9 cellular contexts compared by ENCODE assay signal in genomic region chrX:154341399-154342298, GRCh38. TPM values are rescaled to one million over a fixed set of nuclear protein-coding genes. Genes with fewer than 3 reads are reported as not detected.
DNase-seq lines count a peak whose midpoint lies in the region; ATAC-seq, FAIRE-seq and TF ChIP-seq lines count a peak whose summit lies in the region.
"Not testable (repeated sequence)": the region's sequence is repeated elsewhere in the genome, so short reads cannot be mapped to it uniquely, and the experiment has no call there.
"Had no signal": no experiment of that assay in that cellular context is flagged by ENCODE, and none has a peak within 500 bp of the region (broad histone marks: within the 10 kb centered on the region; RNA-seq: fewer than 3 reads in every experiment).

No MANE protein-coding gene starts in this region.

- peak; percentile 73 for ATAC-seq in GM19328 (IDR thresholded peaks at IDR 0.05; ENCODE audit: unreplicated experiment)
- peak; percentile 79 for ATAC-seq in HG02610 (IDR thresholded peaks at IDR 0.05; ENCODE audit: unreplicated experiment)
- peak; percentile 78 for ATAC-seq in HG03354 (IDR thresholded peaks at IDR 0.05; ENCODE audit: poor library complexity, severe bottlenecking, unreplicated experiment)
- ATAC-seq in activated T-cell treated with anti-CD3 and anti-CD28 coated beads, Interleukin-2, amount 50 U/mL, for 72 hours (replicated peaks in 1 of 2), result peak; percentile 72 to 73
- peak; percentile 82 to 93 (median 90) for ATAC-seq in right lobe of liver

- not testable (repeated sequence) for TF ChIP-seq POLR2A in right lobe of liver (IDR thresholded peaks at IDR 0.05)

- H3K27me3 ChIP-seq in right lobe of liver, result not testable (repeated sequence)

- not testable (repeated sequence) for TF ChIP-seq CTCF in right lobe of liver (IDR thresholded peaks at IDR 0.05)

- H3K27ac ChIP-seq in right lobe of liver, result not testable (repeated sequence)

- H3K9me3 Mint-ChIP-seq in activated T-cell treated with anti-CD3 and anti-CD28 coated beads, Interleukin-2, amount 50 U/mL, for 72 hours, result not testable (repeated sequence)

- FAIRE-seq in A204.1 (lab: Jason Lieb, UNC), result peak; percentile 34

- not testable (repeated sequence) for DNase-seq in activated T-cell treated with anti-CD3 and anti-CD28 coated beads, Interleukin-2, amount 50 U/mL, for 72 hours
- peak in 1 of 3 donors; percentile 7 for DNase-seq in right lobe of liver

- H3K4me1 Mint-ChIP-seq in activated T-cell treated with anti-CD3 and anti-CD28 coated beads, Interleukin-2, amount 50 U/mL, for 72 hours (ENCODE audit: low read depth), result not testable (repeated sequence)

- H3K27me3 Mint-ChIP-seq in activated T-cell treated with anti-CD3 and anti-CD28 coated beads, Interleukin-2, amount 50 U/mL, for 72 hours (ENCODE audit: low read depth), result not testable (repeated sequence)

- no CpG with 5 or more reads among the region's 115 CpGs for WGBS in right lobe of liver (ENCODE audit: insufficient coverage, low coverage, low lambda C conversion rate, missing lambda C conversion rate)

- not testable (repeated sequence) for H3K36me3 Mint-ChIP-seq in activated T-cell treated with anti-CD3 and anti-CD28 coated beads, Interleukin-2, amount 50 U/mL, for 72 hours (ENCODE audit: insufficient read depth in 2 of 2)

- not testable (repeated sequence) for H3K4me1 ChIP-seq in right lobe of liver

- not testable (repeated sequence) for H3K4me3 Mint-ChIP-seq in activated T-cell treated with anti-CD3 and anti-CD28 coated beads, Interleukin-2, amount 50 U/mL, for 72 hours

- not testable (repeated sequence) for H3K4me3 ChIP-seq in right lobe of liver

- H3K36me3 ChIP-seq in right lobe of liver, result not testable (repeated sequence)

- intact Hi-C loops in right lobe of liver (cut with DNase I), result not testable (repeated sequence)

- H3K9me3 ChIP-seq in right lobe of liver, result not testable (repeated sequence)

- H3K27ac Mint-ChIP-seq in activated T-cell treated with anti-CD3 and anti-CD28 coated beads, Interleukin-2, amount 50 U/mL, for 72 hours, result not testable (repeated sequence)

RNA-seq across cellular contexts. Expression of gene FLNA, which starts 32.8 kb away (rescaled TPM):
- 100 to 1,000 TPM; 755 to 777 TPM for total RNA-seq in activated T-cell treated with anti-CD3 and anti-CD28 coated beads, Interleukin-2, amount 50 U/mL, for 72 hours
- total RNA-seq in right lobe of liver, result 100 to 1,000 TPM in 1 of 6 experiments, 10 to 100 TPM in 5; 46.8 to 124 (median 82.6) TPM

RNA-seq across cellular contexts. Expression of gene EMD, which starts 37.4 kb away (rescaled TPM):
- 10 to 100 TPM; 91.0 to 92.9 TPM for total RNA-seq in activated T-cell treated with anti-CD3 and anti-CD28 coated beads, Interleukin-2, amount 50 U/mL, for 72 hours
- total RNA-seq in right lobe of liver, result 10 to 100 TPM; 19.8 to 28.8 (median 24.2) TPM

RNA-seq across cellular contexts. Expression of gene TKTL1, which starts 46.1 kb away (rescaled TPM):
- under 1 TPM; 0.65 to 0.74 TPM for total RNA-seq in activated T-cell treated with anti-CD3 and anti-CD28 coated beads, Interleukin-2, amount 50 U/mL, for 72 hours
- total RNA-seq in right lobe of liver, result under 1 TPM in 1 of 6 experiments, not detected in 5; 0.06 TPM
- total RNA-seq: A172, myocyte had no signal

RNA-seq across cellular contexts. Expression of gene TEX28, which starts 46.7 kb away (rescaled TPM):
- total RNA-seq in activated T-cell treated with anti-CD3 and anti-CD28 coated beads, Interleukin-2, amount 50 U/mL, for 72 hours, result not detected
- total RNA-seq in right lobe of liver, result not detected
- total RNA-seq: A172, breast epithelium, myocyte had no signal

RNA-seq across cellular contexts. Expression of gene RPL10, which starts 56.5 kb away (rescaled TPM):
- 1,000 to 10,000 TPM; 3,958 to 4,635 TPM for total RNA-seq in activated T-cell treated with anti-CD3 and anti-CD28 coated beads, Interleukin-2, amount 50 U/mL, for 72 hours
- total RNA-seq in right lobe of liver, result 1,000 to 10,000 TPM in 5 of 6 experiments, 100 to 1,000 TPM in 1; 899 to 1,899 (median 1,157) TPM

Comparison
In these comparisons a context has a peak if more than half of its experiments do, and no peak if none do; other contexts are left out.
1. RNA of gene FLNA, which starts 32.8 kb away (total RNA-seq): 755 to 777 TPM in activated T-cell treated with anti-CD3 and anti-CD28 coated beads, Interleukin-2, amount 50 U/mL, for 72 hours; 46.8 to 124 TPM in right lobe of liver; every median in the first group is over 4 times any median in the second.
2. Peak in every context shown above with its lines, with median percentiles within 50 percentile points of each other: ATAC-seq.